Comparison of ENCODE assay signal across 1 cellular context in genomic region chr3:48465531-48466378, GRCh38.
A peak's percentile ranks its signal among the peaks of the same experiment; 100 is the strongest.
TF ChIP-seq lines count a peak whose summit lies in the region.

No MANE protein-coding gene starts in this region.

TF ChIP-seq in HepG2, 621 proteins besides CTCF, POLR2A, EP300 and RAD21 (continued from another document and continues in another):
- TF ChIP-seq HMGXB4 (CRISPR knock-in tag; IDR thresholded peaks at IDR 0.05; ENCODE audit: borderline replicate concordance in 1 of 2, low read depth in 1 of 2) (peak; percentile 75; a peak in 3 of 4 replicates), ZZZ3 (CRISPR knock-in tag; IDR thresholded peaks at IDR 0.05; ENCODE audit: borderline replicate concordance) (no peak), SRF (IDR thresholded peaks at IDR 0.05; ENCODE audit: low read depth, low read length) (no peak), ELF4 (CRISPR knock-in tag; IDR thresholded peaks at IDR 0.05; ENCODE audit: borderline replicate concordance) (no peak), NFRKB (IDR thresholded peaks at IDR 0.05) (no peak), RBFOX2 (IDR thresholded peaks at IDR 0.05; ENCODE audit: low read depth, low read length) (0 out of 2 replicates have a peak, but pooled peaks have one; percentile 22), GATAD1 (CRISPR knock-in tag; IDR thresholded peaks at IDR 0.05) (peak; percentile 56), SP4 (CRISPR knock-in tag; IDR thresholded peaks at IDR 0.05) (0 out of 2 replicates have a peak, but pooled peaks have one; percentile 40), ZFP62 (CRISPR knock-in tag; IDR thresholded peaks at IDR 0.05) (no peak), ZBTB2 (CRISPR knock-in tag; IDR thresholded peaks at IDR 0.05; ENCODE audit: low read depth) (no peak), YEATS2 (CRISPR knock-in tag; IDR thresholded peaks at IDR 0.05; ENCODE audit: borderline replicate concordance) (0 out of 2 replicates have a peak, but pooled peaks have one; percentile 44), MATR3 (CRISPR knock-in tag; IDR thresholded peaks at IDR 0.05) (no peak), RCOR2 (CRISPR knock-in tag; IDR thresholded peaks at IDR 0.05) (0 out of 2 replicates have a peak, but pooled peaks have one; percentile 56), SRSF1 (optimal IDR thresholded peaks at IDR 0.05; ENCODE audit: low read depth, low read length) (no peak), ZNF557 (CRISPR knock-in tag; IDR thresholded peaks at IDR 0.05) (no peak), TOPORS (CRISPR knock-in tag; IDR thresholded peaks at IDR 0.05) (no peak), BATF2 (CRISPR knock-in tag; IDR thresholded peaks at IDR 0.05) (no peak), SOX5 (CRISPR knock-in tag; IDR thresholded peaks at IDR 0.05; ENCODE audit: borderline replicate concordance) (peak; percentile 34; the same call in 1 of the 2 replicates), ETS1 (CRISPR knock-in tag; IDR thresholded peaks at IDR 0.05) (no peak), CHD2 (IDR thresholded peaks at IDR 0.05; ENCODE audit: low read depth, low read length) (no peak), PRDM10 (CRISPR knock-in tag; IDR thresholded peaks at IDR 0.05; ENCODE audit: low read depth) (peak; percentile 97)
- TF ChIP-seq, protein P1, sequence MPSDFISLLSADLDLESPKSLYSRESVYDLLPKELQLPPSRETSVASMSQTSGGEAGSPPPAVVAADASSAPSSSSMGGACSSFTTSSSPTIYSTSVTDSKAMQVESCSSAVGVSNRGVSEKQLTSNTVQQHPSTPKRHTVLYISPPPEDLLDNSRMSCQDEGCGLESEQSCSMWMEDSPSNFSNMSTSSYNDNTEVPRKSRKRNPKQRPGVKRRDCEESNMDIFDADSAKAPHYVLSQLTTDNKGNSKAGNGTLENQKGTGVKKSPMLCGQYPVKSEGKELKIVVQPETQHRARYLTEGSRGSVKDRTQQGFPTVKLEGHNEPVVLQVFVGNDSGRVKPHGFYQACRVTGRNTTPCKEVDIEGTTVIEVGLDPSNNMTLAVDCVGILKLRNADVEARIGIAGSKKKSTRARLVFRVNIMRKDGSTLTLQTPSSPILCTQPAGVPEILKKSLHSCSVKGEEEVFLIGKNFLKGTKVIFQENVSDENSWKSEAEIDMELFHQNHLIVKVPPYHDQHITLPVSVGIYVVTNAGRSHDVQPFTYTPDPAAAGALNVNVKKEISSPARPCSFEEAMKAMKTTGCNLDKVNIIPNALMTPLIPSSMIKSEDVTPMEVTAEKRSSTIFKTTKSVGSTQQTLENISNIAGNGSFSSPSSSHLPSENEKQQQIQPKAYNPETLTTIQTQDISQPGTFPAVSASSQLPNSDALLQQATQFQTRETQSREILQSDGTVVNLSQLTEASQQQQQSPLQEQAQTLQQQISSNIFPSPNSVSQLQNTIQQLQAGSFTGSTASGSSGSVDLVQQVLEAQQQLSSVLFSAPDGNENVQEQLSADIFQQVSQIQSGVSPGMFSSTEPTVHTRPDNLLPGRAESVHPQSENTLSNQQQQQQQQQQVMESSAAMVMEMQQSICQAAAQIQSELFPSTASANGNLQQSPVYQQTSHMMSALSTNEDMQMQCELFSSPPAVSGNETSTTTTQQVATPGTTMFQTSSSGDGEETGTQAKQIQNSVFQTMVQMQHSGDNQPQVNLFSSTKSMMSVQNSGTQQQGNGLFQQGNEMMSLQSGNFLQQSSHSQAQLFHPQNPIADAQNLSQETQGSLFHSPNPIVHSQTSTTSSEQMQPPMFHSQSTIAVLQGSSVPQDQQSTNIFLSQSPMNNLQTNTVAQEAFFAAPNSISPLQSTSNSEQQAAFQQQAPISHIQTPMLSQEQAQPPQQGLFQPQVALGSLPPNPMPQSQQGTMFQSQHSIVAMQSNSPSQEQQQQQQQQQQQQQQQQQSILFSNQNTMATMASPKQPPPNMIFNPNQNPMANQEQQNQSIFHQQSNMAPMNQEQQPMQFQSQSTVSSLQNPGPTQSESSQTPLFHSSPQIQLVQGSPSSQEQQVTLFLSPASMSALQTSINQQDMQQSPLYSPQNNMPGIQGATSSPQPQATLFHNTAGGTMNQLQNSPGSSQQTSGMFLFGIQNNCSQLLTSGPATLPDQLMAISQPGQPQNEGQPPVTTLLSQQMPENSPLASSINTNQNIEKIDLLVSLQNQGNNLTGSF (CRISPR knock-in tag; IDR thresholded peaks at IDR 0.05), result no peak
- TF ChIP-seq, protein P2, sequence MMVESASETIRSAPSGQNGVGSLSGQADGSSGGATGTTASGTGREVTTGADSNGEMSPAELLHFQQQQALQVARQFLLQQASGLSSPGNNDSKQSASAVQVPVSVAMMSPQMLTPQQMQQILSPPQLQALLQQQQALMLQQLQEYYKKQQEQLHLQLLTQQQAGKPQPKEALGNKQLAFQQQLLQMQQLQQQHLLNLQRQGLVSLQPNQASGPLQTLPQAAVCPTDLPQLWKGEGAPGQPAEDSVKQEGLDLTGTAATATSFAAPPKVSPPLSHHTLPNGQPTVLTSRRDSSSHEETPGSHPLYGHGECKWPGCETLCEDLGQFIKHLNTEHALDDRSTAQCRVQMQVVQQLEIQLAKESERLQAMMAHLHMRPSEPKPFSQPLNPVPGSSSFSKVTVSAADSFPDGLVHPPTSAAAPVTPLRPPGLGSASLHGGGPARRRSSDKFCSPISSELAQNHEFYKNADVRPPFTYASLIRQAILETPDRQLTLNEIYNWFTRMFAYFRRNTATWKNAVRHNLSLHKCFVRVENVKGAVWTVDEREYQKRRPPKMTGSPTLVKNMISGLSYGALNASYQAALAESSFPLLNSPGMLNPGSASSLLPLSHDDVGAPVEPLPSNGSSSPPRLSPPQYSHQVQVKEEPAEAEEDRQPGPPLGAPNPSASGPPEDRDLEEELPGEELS (CRISPR knock-in tag; IDR thresholded peaks at IDR 0.05), result no peak
- TF ChIP-seq, protein P3, sequence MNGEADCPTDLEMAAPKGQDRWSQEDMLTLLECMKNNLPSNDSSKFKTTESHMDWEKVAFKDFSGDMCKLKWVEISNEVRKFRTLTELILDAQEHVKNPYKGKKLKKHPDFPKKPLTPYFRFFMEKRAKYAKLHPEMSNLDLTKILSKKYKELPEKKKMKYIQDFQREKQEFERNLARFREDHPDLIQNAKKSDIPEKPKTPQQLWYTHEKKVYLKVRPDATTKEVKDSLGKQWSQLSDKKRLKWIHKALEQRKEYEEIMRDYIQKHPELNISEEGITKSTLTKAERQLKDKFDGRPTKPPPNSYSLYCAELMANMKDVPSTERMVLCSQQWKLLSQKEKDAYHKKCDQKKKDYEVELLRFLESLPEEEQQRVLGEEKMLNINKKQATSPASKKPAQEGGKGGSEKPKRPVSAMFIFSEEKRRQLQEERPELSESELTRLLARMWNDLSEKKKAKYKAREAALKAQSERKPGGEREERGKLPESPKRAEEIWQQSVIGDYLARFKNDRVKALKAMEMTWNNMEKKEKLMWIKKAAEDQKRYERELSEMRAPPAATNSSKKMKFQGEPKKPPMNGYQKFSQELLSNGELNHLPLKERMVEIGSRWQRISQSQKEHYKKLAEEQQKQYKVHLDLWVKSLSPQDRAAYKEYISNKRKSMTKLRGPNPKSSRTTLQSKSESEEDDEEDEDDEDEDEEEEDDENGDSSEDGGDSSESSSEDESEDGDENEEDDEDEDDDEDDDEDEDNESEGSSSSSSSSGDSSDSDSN (CRISPR knock-in tag; IDR thresholded peaks at IDR 0.05), result 0 out of 2 replicates have a peak, but pooled peaks have one; percentile 40
- TF ChIP-seq, protein P4, sequence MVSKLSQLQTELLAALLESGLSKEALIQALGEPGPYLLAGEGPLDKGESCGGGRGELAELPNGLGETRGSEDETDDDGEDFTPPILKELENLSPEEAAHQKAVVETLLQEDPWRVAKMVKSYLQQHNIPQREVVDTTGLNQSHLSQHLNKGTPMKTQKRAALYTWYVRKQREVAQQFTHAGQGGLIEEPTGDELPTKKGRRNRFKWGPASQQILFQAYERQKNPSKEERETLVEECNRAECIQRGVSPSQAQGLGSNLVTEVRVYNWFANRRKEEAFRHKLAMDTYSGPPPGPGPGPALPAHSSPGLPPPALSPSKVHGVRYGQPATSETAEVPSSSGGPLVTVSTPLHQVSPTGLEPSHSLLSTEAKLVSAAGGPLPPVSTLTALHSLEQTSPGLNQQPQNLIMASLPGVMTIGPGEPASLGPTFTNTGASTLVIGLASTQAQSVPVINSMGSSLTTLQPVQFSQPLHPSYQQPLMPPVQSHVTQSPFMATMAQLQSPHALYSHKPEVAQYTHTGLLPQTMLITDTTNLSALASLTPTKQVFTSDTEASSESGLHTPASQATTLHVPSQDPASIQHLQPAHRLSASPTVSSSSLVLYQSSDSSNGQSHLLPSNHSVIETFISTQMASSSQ (IDR thresholded peaks at IDR 0.05; ENCODE audit: low read depth), result no peak
- TF ChIP-seq, protein P4 (CRISPR knock-in tag; IDR thresholded peaks at IDR 0.05; ENCODE audit: borderline replicate concordance), result no peak
